29 cellular contexts compared by ENCODE assay signal in the genomic region with DNA sequence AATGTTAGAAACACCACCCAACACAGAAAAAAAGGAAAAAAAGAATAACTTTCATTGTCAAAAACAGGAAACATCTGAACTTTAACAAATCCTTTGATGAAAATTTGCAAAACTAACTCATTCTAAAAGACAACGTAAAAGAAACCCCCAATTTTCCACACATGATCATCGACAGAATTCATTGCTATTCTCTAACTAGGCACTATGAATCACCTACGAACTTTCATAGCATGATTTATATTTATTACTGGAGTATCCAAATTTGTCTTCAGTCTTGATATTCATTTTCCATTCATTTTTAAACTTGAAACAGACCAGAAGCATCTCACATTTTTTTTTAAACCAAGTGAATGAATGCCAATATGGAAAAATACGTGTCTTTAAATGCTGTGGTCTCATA.
"Had no signal": no experiment of that assay in that cellular context is flagged by ENCODE, and none has a peak within 500 bp of the region (broad histone marks: within the 10 kb centered on the region; RNA-seq: fewer than 3 reads in every experiment).

No MANE protein-coding gene starts in this region.

- DNase-seq: activated CD4-positive, alpha-beta T cell treated with anti-CD3 and anti-CD28 coated beads for 1 hour; activated CD8-positive, alpha-beta memory T cell treated with anti-CD3 and anti-CD28 coated beads, Interleukin-2, amount 50 U/mL, for 4 hours; activated effector memory CD4-positive, alpha-beta T cell treated with Interleukin-2 at 50 U/mL for 16 hours; activated naive CD4-positive, alpha-beta T cell treated with Interleukin-2 at 50 U/mL for 16 hours; activated T-cell treated with anti-CD3 and anti-CD28 coated beads, Interleukin-2, amount 50 U/mL, for 1 hour; adrenal gland; aorta; body of pancreas; dermis blood vessel endothelial cell; effector CD4-positive, alpha-beta T cell; heart right ventricle; midbrain; naive thymus-derived CD8-positive, alpha-beta T cell; nucleus accumbens; pancreas; retina; stimulated activated CD4-positive, alpha-beta T cell treated with anti-CD3 and anti-CD28 coated beads, Interleukin-1b, Interleukin-23, amount 100 ng/mL, for 48 hours; stimulated activated CD4-positive, alpha-beta T cell treated with anti-CD3 and anti-CD28 coated beads, Interleukin-4, amount 100 ng/mL, for 4 hours; stimulated activated CD8-positive, alpha-beta memory T cell treated with anti-CD3 and anti-CD28 coated beads, Interleukin-4, amount 100 ng/mL, for 48 hours; stimulated activated naive CD4-positive, alpha-beta T cell; T-helper 17 cell had no signal

- H3K4me1 ChIP-seq: adrenal gland, body of pancreas, esophagus muscularis mucosa, foreskin keratinocyte, heart right ventricle, pancreas, prostate gland had no signal

- H3K4me3 ChIP-seq: adrenal gland, body of pancreas, esophagus muscularis mucosa, heart right ventricle, pancreas, prostate gland, smooth muscle cell, thoracic aorta, vagina had no signal

- H3K9me3 Mint-ChIP-seq: neural crest cell had no signal

- H3K4me3 Mint-ChIP-seq: neural crest cell, T-helper 17 cell had no signal

- H3K4me1 Mint-ChIP-seq: neural crest cell, T-helper 17 cell had no signal

- H3K4me2 ChIP-seq: smooth muscle cell had no signal

- H3K27ac ChIP-seq: adrenal gland, body of pancreas, esophagus muscularis mucosa, foreskin keratinocyte, heart right ventricle, pancreas, prostate gland, thoracic aorta, vagina had no signal

- ATAC-seq: body of pancreas; heart right ventricle; naive thymus-derived CD8-positive, alpha-beta T cell; pancreas; SK-N-SH treated with all-trans-retinoic acid at 6 μM for 48 hours; T-helper 17 cell had no signal

- H3K36me3 Mint-ChIP-seq: naive thymus-derived CD8-positive, alpha-beta T cell had no signal

- H3K27me3 ChIP-seq: adrenal gland, body of pancreas, esophagus muscularis mucosa, foreskin keratinocyte, pancreas, vagina had no signal

- H3K27ac Mint-ChIP-seq: naive thymus-derived CD8-positive, alpha-beta T cell; T-helper 17 cell had no signal
